1 cellular context compared by ENCODE assay signal in the genomic region with DNA sequence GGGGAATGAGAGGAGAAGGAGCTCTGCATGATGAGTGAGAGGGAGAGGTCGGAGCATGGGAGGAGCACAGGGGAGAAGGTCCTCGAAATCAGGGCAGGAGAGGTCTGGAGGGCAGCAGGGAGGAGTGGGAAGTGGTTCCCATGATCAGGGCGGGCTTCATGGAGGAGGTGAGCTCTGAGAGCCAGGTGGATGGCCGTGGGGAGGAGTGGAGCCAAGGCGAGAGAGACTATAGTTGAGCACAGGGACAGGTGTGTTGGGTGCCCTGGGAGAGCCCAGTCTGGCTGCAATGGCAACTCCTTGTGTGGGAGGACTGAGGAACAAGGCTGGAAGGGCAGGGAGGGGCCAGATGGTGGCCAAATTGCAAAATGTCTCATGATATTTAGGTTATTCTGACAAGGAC.
TF ChIP-seq lines count a peak whose summit lies in the region.

No MANE protein-coding gene starts in this region.

TF ChIP-seq in HepG2, 621 proteins besides CTCF, POLR2A, EP300 and RAD21 (continued from another document):
- no peak for TF ChIP-seq ZMYM2 (CRISPR knock-in tag; IDR thresholded peaks at IDR 0.05)
TF ChIP-seq in HepG2: peak in this region for 2.
